16 cellular contexts compared by ENCODE assay signal in the genomic region with DNA sequence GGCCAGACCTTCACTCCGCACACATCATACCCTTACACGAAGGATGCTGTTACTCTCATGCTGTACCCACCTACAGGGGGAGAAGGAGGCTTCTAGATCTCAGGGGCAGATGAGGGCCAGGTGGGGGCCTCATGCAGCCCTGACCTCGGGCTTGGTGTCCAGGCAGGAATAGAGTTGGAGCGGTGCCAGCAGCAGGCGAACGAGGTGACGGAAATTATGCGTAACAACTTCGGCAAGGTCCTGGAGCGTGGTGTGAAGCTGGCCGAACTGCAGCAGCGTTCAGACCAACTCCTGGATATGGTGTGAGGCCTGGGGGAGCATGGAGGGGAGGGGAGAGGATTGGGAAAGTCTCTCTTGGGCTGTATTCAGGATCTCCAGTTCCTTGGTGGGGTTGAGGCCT. TPM values are rescaled to one million over a fixed set of nuclear protein-coding genes. Genes with fewer than 3 reads are reported as not detected.
DNase-seq lines count a peak whose midpoint lies in the region; ATAC-seq, FAIRE-seq and TF ChIP-seq lines count a peak whose summit lies in the region.
"Had no signal": no experiment of that assay in that cellular context is flagged by ENCODE, and none has a peak within 500 bp of the region (broad histone marks: within the 10 kb centered on the region; RNA-seq: fewer than 3 reads in every experiment).

No MANE protein-coding gene starts in this region.

- H3K36me3 ChIP-seq in left ventricle myocardium inferior (no peaks in the 10 kb centered on the region), hepatocyte (replicated peaks; ENCODE audit: insufficient read depth, low read depth) (no peaks in the 10 kb centered on the region), sigmoid colon (peaks cover 0 to 5% (median 0%) of the 10 kb centered on the region in 4 donors), upper lobe of right lung (no peaks in the 10 kb centered on the region), H7 (replicated peaks; ENCODE audit: control insufficient read depth, insufficient read depth, low read length) (no peaks in the 10 kb centered on the region)
- H3K36me3 ChIP-seq: WERI-Rb-1 had no signal

- intact Hi-C loops in left ventricle myocardium inferior (cut with micrococcal nuclease) (no loop called here), left ventricle myocardium superior (cut with micrococcal nuclease) (no loop called here), sigmoid colon (cut with DNase I) (no loop called here), upper lobe of right lung (cut with DNase I) (no loop called here)

- H3K27ac ChIP-seq in left ventricle myocardium inferior (replicated peaks) (peak overlapping the region; percentile 94), hepatocyte (peak overlapping the region; percentile 79), sigmoid colon (peak overlapping the region; percentile 58 to 87 (median 68)), upper lobe of right lung (peak overlapping the region; percentile 85)
- H3K27ac ChIP-seq: WERI-Rb-1 had no signal

- no peak for TF ChIP-seq POLR2A in sigmoid colon (IDR thresholded peaks at IDR 0.05)

- FAIRE-seq in HTR-8/SVneo (lab: Jason Lieb, UNC) = no peak

- no peak for TF ChIP-seq EP300 in sigmoid colon (IDR thresholded peaks at IDR 0.05)

- peaks cover 3% of the 10 kb centered on the region for H4K20me1 ChIP-seq in hepatocyte (ENCODE audit: insufficient read depth, poor library complexity, severe bottlenecking)

- H2AFZ ChIP-seq in hepatocyte = no peak overlapping the region
- H2AFZ ChIP-seq: GM23338 had no signal

- H3K4me3 ChIP-seq in left ventricle myocardium inferior = no peak overlapping the region
- no peak overlapping the region for H3K4me3 ChIP-seq in hepatocyte
- H3K4me3 ChIP-seq in sigmoid colon = no peak overlapping the region
- H3K4me3 ChIP-seq in upper lobe of right lung = no peak overlapping the region
- H3K4me3 ChIP-seq in H7 (ENCODE audit: insufficient read depth, low read depth, low read length) = no peak overlapping the region
- H3K4me3 ChIP-seq: GM23338 had no signal

- H3K9me3 ChIP-seq in left ventricle myocardium inferior (replicated peaks) = no peaks in the 10 kb centered on the region
- H3K9me3 ChIP-seq in hepatocyte (ENCODE audit: low read depth) = no peaks in the 10 kb centered on the region
- H3K9me3 ChIP-seq in sigmoid colon = no peaks in the 10 kb centered on the region
- H3K9me3 ChIP-seq in upper lobe of right lung = no peaks in the 10 kb centered on the region

- no peak overlapping the region for H3K4me2 ChIP-seq in hepatocyte
- H3K4me2 ChIP-seq: GM23338 had no signal

- TF ChIP-seq CTCF in left ventricle myocardium inferior (IDR thresholded peaks at IDR 0.05; ENCODE audit: borderline replicate concordance) (no peak), hepatocyte (IDR thresholded peaks at IDR 0.05; ENCODE audit: poor library complexity) (no peak), sigmoid colon (IDR thresholded peaks at IDR 0.05) (no peak), upper lobe of right lung (IDR thresholded peaks at IDR 0.05) (no peak)

- H3K4me1 ChIP-seq in left ventricle myocardium inferior = peaks cover 85% of the 10 kb centered on the region
- H3K4me1 ChIP-seq in hepatocyte (ENCODE audit: insufficient read depth) = peaks cover 12% of the 10 kb centered on the region
- peaks cover 0 to 59% (median 43%) of the 10 kb centered on the region in 4 donors for H3K4me1 ChIP-seq in sigmoid colon
- peaks cover 77% of the 10 kb centered on the region for H3K4me1 ChIP-seq in upper lobe of right lung

- no peak for ATAC-seq in left ventricle myocardium superior
- no peak for ATAC-seq in upper lobe of right lung
- ATAC-seq: GM23338, PC-3 had no signal

- H3K79me2 ChIP-seq in hepatocyte = peaks cover 8% of the 10 kb centered on the region

- DNase-seq in left ventricle myocardium inferior (no peak), left ventricle myocardium superior (no peak), hepatocyte (ENCODE audit: low spot score) (no peak), sigmoid colon (no peak), upper lobe of right lung (no peak), H7 (no peak), HTR-8/SVneo (ENCODE audit: insufficient read length, low spot score) (no peak), RPMI8226 (no peak)
- DNase-seq: activated naive CD8-positive, alpha-beta T cell treated with anti-CD3 and anti-CD28 coated beads, Interleukin-2, amount 10 ng/mL, durations not matched to agents 7 days and 5 days; KG1; NCI-H446; PC-3; SW 1271; WERI-Rb-1 had no signal

- H3K27me3 ChIP-seq in left ventricle myocardium inferior (ENCODE audit: low read depth) (no peaks in the 10 kb centered on the region), hepatocyte (no peaks in the 10 kb centered on the region), sigmoid colon (no peaks in the 10 kb centered on the region), upper lobe of right lung (no peaks in the 10 kb centered on the region), H7 (ENCODE audit: control insufficient read depth, insufficient read depth, low read length) (no peaks in the 10 kb centered on the region)

- 85% methylated on average over 12 of the region's 12 CpGs for WGBS in hepatocyte (ENCODE audit: low lambda C conversion rate, missing lambda C conversion rate)
- 85 to 89% methylated on average over 12 of the region's 12 CpGs for WGBS in sigmoid colon, 2 donors

- no peaks in the 10 kb centered on the region for H3K9me2 ChIP-seq in hepatocyte (replicated peaks; ENCODE audit: insufficient read depth)

RNA-seq across cellular contexts. Expression of a gene that starts 4.0 kb away (rescaled TPM):
- total RNA-seq in left ventricle myocardium inferior (89.2 TPM), left ventricle myocardium superior (89.9 TPM), hepatocyte (139 and 159 TPM in 2 replicates), sigmoid colon (100 to 1,000 TPM; 124 to 175 (median 141) TPM), upper lobe of right lung (85.9 TPM)
- polyA plus RNA-seq in hepatocyte (250 and 256 TPM in 2 replicates), sigmoid colon (100 to 1,000 TPM; 165 to 190 (median 179) TPM)
- total RNA-seq in H7 (2014; rRNA removed; shearing (Covaris generic)) = 159 and 201 TPM in 2 replicates

RNA-seq across cellular contexts. Expression of a gene that starts 7.3 kb away (rescaled TPM):
- total RNA-seq in left ventricle myocardium inferior (47.3 TPM), left ventricle myocardium superior (54.8 TPM), hepatocyte (2.1 and 2.7 TPM in 2 replicates), sigmoid colon (10 to 100 TPM; 51.2 to 97.5 (median 69.6) TPM), upper lobe of right lung (84.8 TPM)
- polyA plus RNA-seq in hepatocyte (36.1 TPM in 2 replicates), sigmoid colon (10 to 100 TPM; 51.8 to 93.7 (median 68.0) TPM)
- 1.00 and 1.4 TPM in 2 replicates for total RNA-seq in H7 (2014; rRNA removed; shearing (Covaris generic))

RNA-seq across cellular contexts. Expression of a gene that starts 10.9 kb away (rescaled TPM):
- total RNA-seq in left ventricle myocardium inferior (10.1 TPM), left ventricle myocardium superior (14.9 TPM), hepatocyte (20.1 and 25.7 TPM in 2 replicates), sigmoid colon (10 to 100 TPM; 18.4 to 29.9 (median 22.1) TPM), upper lobe of right lung (31.5 TPM)
- polyA plus RNA-seq in hepatocyte (64.6 and 67.9 TPM in 2 replicates), sigmoid colon (10 to 100 TPM in 2 of 3 donors, 1 to 10 TPM in 1; 7.4 to 12.0 (median 11.6) TPM)
- 15.7 and 17.9 TPM in 2 replicates for total RNA-seq in H7 (2014; rRNA removed; shearing (Covaris generic))

RNA-seq across cellular contexts. Expression of a gene that starts 14.2 kb away (rescaled TPM):
- total RNA-seq in left ventricle myocardium inferior (15.5 TPM), left ventricle myocardium superior (17.1 TPM), hepatocyte (50.7 and 70.4 TPM in 2 replicates), sigmoid colon (10 to 100 TPM in 2 of 4 donors, 1 to 10 TPM in 2; 1.9 to 33.3 (median 13.2) TPM), upper lobe of right lung (235 TPM)
- polyA plus RNA-seq in hepatocyte (213 and 240 TPM in 2 replicates), sigmoid colon (100 to 1,000 TPM; 441 to 941 (median 696) TPM)
- 17.7 and 33.0 TPM in 2 replicates for total RNA-seq in H7 (2014; rRNA removed; shearing (Covaris generic))
- total RNA-seq: A673 had no signal

RNA-seq across cellular contexts. Expression of a gene that starts 20.3 kb away (rescaled TPM):
- total RNA-seq in left ventricle myocardium inferior (25.1 TPM), left ventricle myocardium superior (29.2 TPM), hepatocyte (21.6 and 23.1 TPM in 2 replicates), sigmoid colon (10 to 100 TPM; 10.6 to 13.0 (median 12.8) TPM), upper lobe of right lung (37.9 TPM)
- polyA plus RNA-seq in hepatocyte (28.3 and 28.4 TPM in 2 replicates), sigmoid colon (10 to 100 TPM; 18.6 to 23.0 (median 21.3) TPM)
- total RNA-seq in H7 (2014; rRNA removed; shearing (Covaris generic)) = 69.8 and 84.4 TPM in 2 replicates

Comparison
In these comparisons a context has a peak if more than half of its experiments do, and no peak if none do; other contexts are left out.
1. RNA of a gene that starts 7.3 kb away (total RNA-seq): 84.8 TPM in upper lobe of right lung (single experiment), 51.2 to 97.5 TPM in sigmoid colon, 54.8 TPM in left ventricle myocardium superior (single experiment) and 47.3 TPM in left ventricle myocardium inferior (single experiment); 2.1 to 2.7 TPM in hepatocyte and 1.00 to 1.4 TPM in H7; every median in the first group is over 10 times any median in the second.
2. Peak in every context shown above with its lines, with median percentiles within 50 percentile points of each other: H3K27ac ChIP-seq.